8 cellular contexts compared by ENCODE assay signal in genomic region chr9:114653556-114654159, GRCh38.
DNase-seq lines count a peak whose midpoint lies in the region; ATAC-seq lines count a peak whose summit lies in the region.

No MANE protein-coding gene starts in this region.

- H3K27ac ChIP-seq in caudate nucleus (ENCODE audit: low read depth, low read length) = no peak overlapping the region

- ATAC-seq in HG02759 (IDR thresholded peaks at IDR 0.05; ENCODE audit: unreplicated experiment) (peak; percentile 55), HG03378 (IDR thresholded peaks at IDR 0.05; ENCODE audit: unreplicated experiment) (no peak)

- peak; percentile 45 for DNase-seq in GF-D8 (lab: John Stamatoyannopoulos, UW)
- DNase-seq in NCI-H2171 (lab: John Stamatoyannopoulos, UW) = peak; percentile 44
- peak; percentile 70 for DNase-seq in activated CD4-positive, CD25-positive, alpha-beta regulatory T cell treated with anti-CD3 and anti-CD28 coated beads, Interleukin-2, amount 50 U/mL, for 16 hours (ENCODE audit: low read depth, low spot score)
- DNase-seq in caudate nucleus (lab: John Stamatoyannopoulos, UW) = peak in 49 of 61 donors; percentile 3 to 70 (median 35)
- DNase-seq in kidney tubule cell (ENCODE audit: low spot score) = peak; percentile 76
- DNase-seq in stimulated activated CD4-positive, alpha-beta T cell treated with anti-CD3 and anti-CD28 coated beads, Interleukin-4, amount 100 ng/mL, for 1 hour = peak; percentile 71
